13 cellular contexts compared by ENCODE assay signal in genomic region chr20:45783656-45784294, GRCh38. TPM values are rescaled to one million over a fixed set of nuclear protein-coding genes. Genes with fewer than 3 reads are reported as not detected.
A peak's percentile ranks its signal among the peaks of the same experiment; 100 is the strongest.
DNase-seq lines count a peak whose midpoint lies in the region; ATAC-seq, FAIRE-seq and TF ChIP-seq lines count a peak whose summit lies in the region.
"Had no signal": no experiment of that assay in that cellular context is flagged by ENCODE, and none has a peak within 500 bp of the region (broad histone marks: within the 10 kb centered on the region; RNA-seq: fewer than 3 reads in every experiment).

No MANE protein-coding gene starts in this region.

- ATAC-seq in Right ventricle myocardium superior (ENCODE audit: poor library complexity), result peak; percentile 79
- ATAC-seq in GM21526 (IDR thresholded peaks at IDR 0.05; ENCODE audit: low FRiP score, unreplicated experiment), result no peak

- intact Hi-C loops in Right ventricle myocardium superior (cut with DNase I), result no loop called here
- intact Hi-C loops in cardiac septum (cut with DNase I), result no loop called here

- DNase-seq in Right ventricle myocardium superior (peak; percentile 70), cardiac septum (ENCODE audit: low spot score) (no peak), epithelial cell of esophagus (ENCODE audit: low read depth) (peak; percentile 59), mucosa of gallbladder (ENCODE audit: low spot score) (peak; percentile 59), NCI-H2227 (lab: John Stamatoyannopoulos, UW; ENCODE audit: unreplicated experiment) (no peak), D721Med (ENCODE audit: insufficient read length, low spot score) (no peak), SHP77 treated with DMSO at 0.1 percent for 48 hours (lab: John Stamatoyannopoulos, UW) (no peak)
- DNase-seq: ACHN, activated gamma-delta T cell, kidney, MM.1S, NCI-H446 treated with DMSO at 0.1 percent for 48 hours had no signal

- no peak overlapping the region for H3K4me3 ChIP-seq in epithelial cell of esophagus (ENCODE audit: low read length)

- no peak for FAIRE-seq in D721Med (lab: Jason Lieb, UNC)
- FAIRE-seq: kidney had no signal

- no peak for TF ChIP-seq CTCF in epithelial cell of esophagus (IDR thresholded peaks at IDR 0.05; ENCODE audit: insufficient read depth, low read depth, low read length, missing control alignments)
- no peak for TF ChIP-seq CTCF in D721Med (IDR thresholded peaks at IDR 0.05; ENCODE audit: insufficient read depth, missing control alignments)

RNA-seq across cellular contexts. Expression of gene WFDC3, which starts 7.9 kb away (rescaled TPM):
- 0.54 TPM for total RNA-seq in Right ventricle myocardium superior
- total RNA-seq in cardiac septum, result 2.0 TPM
- total RNA-seq in mucosa of gallbladder, result 1.8 TPM

RNA-seq across cellular contexts. Expression of gene DNTTIP1, which starts 8.0 kb away (rescaled TPM):
- total RNA-seq in Right ventricle myocardium superior, result 14.5 TPM
- total RNA-seq in cardiac septum, result 26.3 TPM
- 26.4 TPM for total RNA-seq in mucosa of gallbladder

RNA-seq across cellular contexts. Expression of gene UBE2C, which starts 28.7 kb away (rescaled TPM):
- total RNA-seq in Right ventricle myocardium superior (1.1 TPM), cardiac septum (0.38 TPM), mucosa of gallbladder (2.9 TPM)

RNA-seq across cellular contexts. Expression of gene TNNC2, which starts 43.3 kb away (rescaled TPM):
- 0.43 TPM for total RNA-seq in Right ventricle myocardium superior
- not detected for total RNA-seq in cardiac septum
- total RNA-seq in mucosa of gallbladder, result 0.81 TPM
- total RNA-seq: kidney had no signal

RNA-seq across cellular contexts. Expression of gene SNX21, which starts 49.8 kb away (rescaled TPM):
- total RNA-seq in Right ventricle myocardium superior (22.1 TPM), cardiac septum (19.5 TPM), mucosa of gallbladder (34.6 TPM)

Comparison
In these comparisons a context has a peak if more than half of its experiments do, and no peak if none do; other contexts are left out.
1. DNase-seq: peak in Right ventricle myocardium superior (single experiment), epithelial cell of esophagus (single experiment) and mucosa of gallbladder (single experiment); none in cardiac septum (single experiment), NCI-H2227 (single experiment), D721Med (single experiment) and SHP77 treated with DMSO at 0.1 percent for 48 hours (single experiment).